Comparison of ENCODE assay signal across 2 cellular contexts in genomic region chr5:154199671-154200220, GRCh38.
TF ChIP-seq lines count a peak whose summit lies in the region.

No MANE protein-coding gene starts in this region.

TF ChIP-seq in liver, 16 proteins besides CTCF, POLR2A, EP300 and RAD21 (continued from another document):
- TF ChIP-seq REST (IDR thresholded peaks at IDR 0.05): no peak
- TF ChIP-seq ATF3 (IDR thresholded peaks at IDR 0.05): no peak

TF ChIP-seq in HepG2, 621 proteins besides CTCF, POLR2A, EP300 and RAD21 (continued from another document):
- no peak for TF ChIP-seq HNF1A (IDR thresholded peaks at IDR 0.05; ENCODE audit: low read depth)
- no peak for TF ChIP-seq HNF1A (CRISPR knock-in tag; IDR thresholded peaks at IDR 0.05; ENCODE audit: borderline replicate concordance)
